Comparison of ENCODE assay signal across 8 cellular contexts in the genomic region with DNA sequence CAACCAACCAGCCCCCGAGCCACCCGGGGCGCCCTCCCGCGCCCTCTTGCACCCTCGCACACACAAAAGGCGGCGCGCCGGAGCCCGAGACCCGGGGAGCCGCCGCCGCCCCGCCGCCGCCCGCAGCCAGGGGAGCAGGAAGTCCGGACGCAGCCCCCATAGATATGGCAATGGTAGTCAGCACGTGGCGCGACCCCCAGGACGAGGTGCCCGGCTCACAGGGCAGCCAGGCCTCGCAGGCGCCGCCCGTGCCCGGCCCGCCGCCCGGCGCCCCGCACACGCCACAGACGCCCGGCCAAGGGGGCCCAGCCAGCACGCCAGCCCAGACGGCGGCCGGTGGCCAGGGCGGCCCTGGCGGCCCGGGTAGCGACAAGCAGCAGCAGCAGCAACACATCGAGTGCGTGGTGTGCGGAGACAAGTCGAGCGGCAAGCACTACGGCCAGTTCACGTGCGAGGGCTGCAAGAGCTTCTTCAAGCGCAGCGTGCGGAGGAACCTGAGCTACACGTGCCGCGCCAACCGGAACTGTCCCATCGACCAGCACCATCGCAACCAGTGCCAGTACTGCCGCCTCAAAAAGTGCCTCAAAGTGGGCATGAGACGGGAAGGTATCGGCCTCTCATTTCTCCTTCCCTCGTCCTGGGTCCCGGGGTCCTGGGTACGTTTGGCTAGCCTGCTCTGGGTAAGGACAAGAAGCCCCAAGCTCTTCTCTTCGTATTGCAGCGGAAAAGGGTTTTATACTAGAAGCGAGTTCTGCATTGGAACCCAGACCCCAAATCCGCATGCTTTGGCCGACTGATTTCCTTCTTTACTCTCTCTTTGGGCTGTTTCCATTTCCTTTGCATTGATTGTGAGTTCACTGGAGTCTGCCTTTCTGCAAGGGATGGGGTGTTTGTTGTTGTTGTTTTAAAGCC. TPM values are rescaled to one million over a fixed set of nuclear protein-coding genes. Genes with fewer than 3 reads are reported as not detected.
DNase-seq lines count a peak whose midpoint lies in the region; ATAC-seq and TF ChIP-seq lines count a peak whose summit lies in the region.

No MANE protein-coding gene starts in this region.

- peaks cover 94% of the 10 kb centered on the region for H3K79me2 ChIP-seq in neural progenitor cell (ENCODE audit: low read depth)

- H3K4me1 Mint-ChIP-seq in neural progenitor cell, result peaks cover 40% of the 10 kb centered on the region

- H3K27me3 Mint-ChIP-seq in neural progenitor cell (ENCODE audit: insufficient read depth, low read depth), result peaks cover 28% of the 10 kb centered on the region

- peak overlapping the region; percentile 99 for H3K27ac Mint-ChIP-seq in neural progenitor cell

- peak overlapping the region; percentile 98 for H3K4me2 ChIP-seq in neural progenitor cell

- H3K9me3 Mint-ChIP-seq in neural progenitor cell, result peaks cover 4% of the 10 kb centered on the region

- H3K9me3 ChIP-seq in RWPE2 (ENCODE audit: severe bottlenecking), result no peaks in the 10 kb centered on the region
- no peaks in the 10 kb centered on the region for H3K9me3 ChIP-seq in neural progenitor cell (ENCODE audit: low read depth)

- H3K4me3 Mint-ChIP-seq in neural progenitor cell, result peak overlapping the region; percentile 98

- H3K36me3 Mint-ChIP-seq in neural progenitor cell, result peaks cover 46% of the 10 kb centered on the region

- H3K9ac ChIP-seq in neural progenitor cell, result peak overlapping the region; percentile 78

- peaks cover 69% of the 10 kb centered on the region for H3F3A ChIP-seq in neural progenitor cell (ENCODE audit: low read depth)

- peaks cover 34% of the 10 kb centered on the region for H3K4me1 ChIP-seq in RWPE2 (ENCODE audit: insufficient read depth, poor library complexity, severe bottlenecking)
- H3K4me1 ChIP-seq in neural progenitor cell, result peaks cover 35% of the 10 kb centered on the region

- H3K4me3 ChIP-seq in RWPE2 (ENCODE audit: severe bottlenecking), result peak overlapping the region; percentile 86
- peak overlapping the region; percentile 92 for H3K4me3 ChIP-seq in neural progenitor cell

- no peak overlapping the region for H2AFZ ChIP-seq in neural progenitor cell (replicated peaks)

- DNase-seq in NCI-H345 (lab: John Stamatoyannopoulos, UW) (peak; percentile 50), NCI-H345 treated with DMSO at 0.1 percent for 48 hours (lab: John Stamatoyannopoulos, UW; ENCODE audit: unreplicated experiment) (no peak), RWPE2 (ENCODE audit: low spot score) (no peak), epithelial cell of prostate (ENCODE audit: low read depth, low spot score) (no peak), neural progenitor cell (ENCODE audit: low spot score) (peak; percentile 59)
- DNase-seq in stimulated activated CD4-positive, alpha-beta T cell treated with anti-CD3 and anti-CD28 coated beads, Interleukin-2, amount 100 ng/mL, for 48 hours, result no peak
- no peak for DNase-seq in stimulated activated naive CD4-positive, alpha-beta T cell (lab: John Stamatoyannopoulos, UW)

- H3K36me3 ChIP-seq in RWPE2 (ENCODE audit: low read depth) (peaks cover 37% of the 10 kb centered on the region), neural progenitor cell (peaks cover 8% of the 10 kb centered on the region)

- TF ChIP-seq CTCF in RWPE2 (IDR thresholded peaks at IDR 0.05; ENCODE audit: poor library complexity, severe bottlenecking) (no peak), neural progenitor cell (IDR thresholded peaks at IDR 0.05) (no peak)

- H3K27me3 ChIP-seq in RWPE2 (ENCODE audit: insufficient read depth, poor library complexity, severe bottlenecking), result no peaks in the 10 kb centered on the region
- H3K27me3 ChIP-seq in neural progenitor cell, result peaks cover 58% of the 10 kb centered on the region

- ATAC-seq in RWPE2 (ENCODE audit: low read depth) (no peak), GM19395 (IDR thresholded peaks at IDR 0.05; ENCODE audit: unreplicated experiment) (no peak)

- H4K20me1 ChIP-seq in neural progenitor cell (ENCODE audit: low read depth), result peaks cover 67% of the 10 kb centered on the region

- H3K27ac ChIP-seq in RWPE2 (ENCODE audit: poor library complexity, severe bottlenecking), result peak overlapping the region; percentile 88
- H3K27ac ChIP-seq in epithelial cell of prostate, result peak overlapping the region; percentile 94
- peak overlapping the region; percentile 88 for H3K27ac ChIP-seq in neural progenitor cell

RNA-seq across cellular contexts. Expression of gene NR2F2, which starts 1.7 kb away (rescaled TPM):
- total RNA-seq in neural progenitor cell (ENCODE audit: low replicate concordance), result 24.6 and 32.1 TPM in 2 replicates

Comparison
In these comparisons a context has a peak if more than half of its experiments do, and no peak if none do; other contexts are left out.
1. DNase-seq: peak in NCI-H345 (single experiment) and neural progenitor cell (single experiment); none in NCI-H345 treated with DMSO at 0.1 percent for 48 hours (single experiment), RWPE2 (single experiment), epithelial cell of prostate (single experiment), stimulated activated CD4-positive, alpha-beta T cell treated with anti-CD3 and anti-CD28 coated beads, Interleukin-2, amount 100 ng/mL, for 48 hours (0 of 2) and stimulated activated naive CD4-positive, alpha-beta T cell (0 of 6).
2. Peak in every context shown above with its lines, with median percentiles within 50 percentile points of each other: H3K27ac ChIP-seq.